1 cellular context compared by ENCODE assay signal in the genomic region with DNA sequence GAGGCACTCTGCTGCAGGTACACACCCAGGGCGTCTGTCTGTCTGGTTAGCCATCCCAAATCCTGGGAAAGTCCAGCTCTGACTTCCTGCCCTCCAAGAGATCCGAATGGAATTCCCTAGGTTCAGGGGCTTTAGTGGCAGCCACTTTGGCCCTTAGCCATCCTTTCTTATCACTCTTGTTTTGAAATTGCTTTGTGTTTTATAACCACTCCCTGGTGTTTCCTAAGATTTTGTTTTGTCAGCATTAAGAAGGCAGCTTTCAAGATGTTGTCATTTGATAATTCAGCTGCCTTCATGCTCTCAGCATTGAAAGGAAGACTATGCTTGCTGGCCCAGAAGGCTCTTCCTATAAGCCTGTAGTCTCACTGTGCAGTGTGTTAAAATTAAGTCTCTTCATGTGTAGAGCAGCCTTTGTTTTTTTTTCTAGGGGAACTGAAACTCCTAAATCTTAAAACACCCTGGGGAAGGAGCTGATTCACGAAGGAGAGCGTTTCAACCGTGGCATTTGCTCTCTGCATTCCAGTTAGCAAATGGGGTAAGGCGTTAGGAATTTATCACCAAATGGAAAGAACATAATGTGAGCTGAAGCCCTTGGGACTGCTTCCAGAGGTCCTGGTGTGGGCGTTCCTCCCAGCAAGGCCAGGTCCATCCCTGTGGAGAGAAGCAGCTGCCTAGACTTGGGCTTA.
TF ChIP-seq lines count a peak whose summit lies in the region.

No MANE protein-coding gene starts in this region.

TF ChIP-seq in endothelial cell of umbilical vein, 7 proteins besides CTCF, POLR2A, EP300 and RAD21:
- TF ChIP-seq GATA2 (IDR thresholded peaks at IDR 0.05; ENCODE audit: insufficient read depth, insufficient read length, low read depth, low read length): peak; percentile 78
- peak; percentile 34 for TF ChIP-seq JUN (IDR thresholded peaks at IDR 0.05; ENCODE audit: borderline replicate concordance, insufficient read depth, insufficient read length, low read depth)
- TF ChIP-seq POLR2AphosphoS5 (IDR thresholded peaks at IDR 0.05; ENCODE audit: insufficient read depth, low read depth, low read length): peak; percentile 31
- no peak for TF ChIP-seq EZH2 (IDR thresholded peaks at IDR 0.05; ENCODE audit: borderline replicate concordance, low read depth, low read length, severe bottlenecking)
- no peak for TF ChIP-seq MYC (IDR thresholded peaks at IDR 0.05; ENCODE audit: low read depth, low read length)
